10 cellular contexts compared by ENCODE assay signal in the genomic region with DNA sequence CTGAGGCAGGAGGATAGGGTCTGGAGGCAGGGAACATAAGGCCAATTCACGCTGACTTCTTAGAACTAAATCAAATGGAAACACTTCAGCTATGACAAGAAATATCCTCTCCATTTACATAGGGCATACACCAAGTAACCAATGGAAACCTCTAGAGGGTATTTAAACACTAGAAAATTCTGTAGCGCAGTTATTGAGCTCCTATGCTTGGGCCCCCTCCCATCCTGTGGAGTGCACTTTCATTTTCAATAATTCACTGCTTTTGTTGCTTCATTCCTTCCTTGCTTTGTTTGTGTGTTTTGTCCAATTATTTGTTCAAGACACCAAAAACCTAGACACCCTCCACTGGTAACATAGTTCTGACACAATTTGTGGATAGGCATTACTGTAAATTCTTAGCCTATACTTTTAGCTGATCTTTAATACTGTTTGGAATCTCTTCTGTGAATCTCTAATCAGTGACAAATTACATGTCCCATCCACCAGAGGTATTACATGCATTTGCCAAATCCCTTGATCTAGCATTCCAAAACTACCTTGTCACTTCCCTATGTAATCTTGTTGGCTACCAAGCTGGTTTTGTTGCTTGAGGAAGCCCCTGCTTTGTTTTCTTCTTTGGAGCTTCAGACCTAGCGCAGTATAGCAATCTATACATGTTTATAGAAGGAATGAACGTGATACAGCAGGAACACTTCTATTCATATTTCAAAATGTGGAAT.
DNase-seq lines count a peak whose midpoint lies in the region; ATAC-seq and TF ChIP-seq lines count a peak whose summit lies in the region.
"Had no signal": no experiment of that assay in that cellular context is flagged by ENCODE, and none has a peak within 500 bp of the region (broad histone marks: within the 10 kb centered on the region; RNA-seq: fewer than 3 reads in every experiment).

No MANE protein-coding gene starts in this region.

- TF ChIP-seq CTCF in esophagus squamous epithelium (IDR thresholded peaks at IDR 0.05): no peak

- H3K4me3 ChIP-seq in esophagus squamous epithelium: peak overlapping the region in 1 of 4 donors; percentile 29
- H3K4me3 ChIP-seq: body of pancreas, thoracic aorta had no signal

- no peaks in the 10 kb centered on the region for H3K36me3 ChIP-seq in esophagus squamous epithelium
- H3K36me3 ChIP-seq: thoracic aorta had no signal

- no peak for TF ChIP-seq POLR2A in esophagus squamous epithelium (IDR thresholded peaks at IDR 0.05)

- H3K4me1 ChIP-seq in esophagus squamous epithelium: peaks cover 0 to 3% (median 0%) of the 10 kb centered on the region in 3 donors
- H3K4me1 ChIP-seq: body of pancreas had no signal

- no peaks in the 10 kb centered on the region for H3K27me3 ChIP-seq in esophagus squamous epithelium
- H3K27me3 ChIP-seq: body of pancreas had no signal

- H3K36me3 Mint-ChIP-seq in activated T-helper 1 cell treated with anti-CD3 and anti-CD28 coated beads, Interleukin-12 subunit alpha, Interleukin-12 subunit beta, Interleukin-2, Interleukin-4 antibody, amounts not matched to agents 30 ng/mL and 10 ng/mL and 1 ng/mL, durations not matched to agents 14 hours and 24 hours and 36 hours (ENCODE audit: low read depth): peaks cover 34% of the 10 kb centered on the region
- H3K36me3 Mint-ChIP-seq in natural killer cell treated with Interleukin-12 subunit alpha and Interleukin-12 subunit beta and Interleukin-15 and Interleukin-18, amount 100 ng/mL, for 72 hours: peaks cover 32% of the 10 kb centered on the region

- no peak for DNase-seq in activated T-helper 1 cell treated with anti-CD3 and anti-CD28 coated beads, Interleukin-12 subunit alpha, Interleukin-12 subunit beta, Interleukin-2, Interleukin-4 antibody, amounts not matched to agents 30 ng/mL and 10 ng/mL and 1 ng/mL, durations not matched to agents 14 hours and 24 hours and 36 hours (ENCODE audit: low spot score)
- DNase-seq in natural killer cell treated with Interleukin-12 subunit alpha and Interleukin-12 subunit beta and Interleukin-15 and Interleukin-18, amount 100 ng/mL, for 72 hours (ENCODE audit: low spot score): no peak
- DNase-seq in ecto neural progenitor cell (ENCODE audit: low spot score) (no peak), pons (ENCODE audit: low spot score) (no peak), islet precursor cell (no peak), esophagus squamous epithelium (lab: John Stamatoyannopoulos, UW) (no peak)
- DNase-seq: body of pancreas had no signal

- intact Hi-C loops in activated T-helper 1 cell treated with anti-CD3 and anti-CD28 coated beads, Interleukin-12 subunit alpha, Interleukin-12 subunit beta, Interleukin-2, Interleukin-4 antibody, amounts not matched to agents 30 ng/mL and 10 ng/mL and 1 ng/mL, durations not matched to agents 14 hours and 24 hours and 36 hours (cut with micrococcal nuclease): loop anchor here (1.0 kb wide), 2 partner anchors 12 to 20 kb away; no protein-coding TSS in a partner anchor
- intact Hi-C loops in esophagus squamous epithelium (cut with DNase I): no loop called here

- ATAC-seq in GM18870 (IDR thresholded peaks at IDR 0.05; ENCODE audit: unreplicated experiment) (peak; percentile 35), HG02870 (IDR thresholded peaks at IDR 0.05; ENCODE audit: unreplicated experiment) (peak; percentile 33)
- ATAC-seq in natural killer cell treated with Interleukin-12 subunit alpha and Interleukin-12 subunit beta and Interleukin-15 and Interleukin-18, amount 100 ng/mL, for 72 hours: peak; percentile 51
- ATAC-seq: body of pancreas had no signal

- H3K27ac Mint-ChIP-seq in activated T-helper 1 cell treated with anti-CD3 and anti-CD28 coated beads, Interleukin-12 subunit alpha, Interleukin-12 subunit beta, Interleukin-2, Interleukin-4 antibody, amounts not matched to agents 30 ng/mL and 10 ng/mL and 1 ng/mL, durations not matched to agents 14 hours and 24 hours and 36 hours: peak overlapping the region; percentile 95
- peak overlapping the region; percentile 93 to 98 for H3K27ac Mint-ChIP-seq in natural killer cell treated with Interleukin-12 subunit alpha and Interleukin-12 subunit beta and Interleukin-15 and Interleukin-18, amount 100 ng/mL, for 72 hours

- WGBS in esophagus squamous epithelium, 2 donors: 61 to 77% methylated on average over 4 of the region's 4 CpGs

- no peaks in the 10 kb centered on the region for H3K9me3 ChIP-seq in esophagus squamous epithelium
- H3K9me3 ChIP-seq: body of pancreas, thoracic aorta had no signal

- H3K27me3 Mint-ChIP-seq in activated T-helper 1 cell treated with anti-CD3 and anti-CD28 coated beads, Interleukin-12 subunit alpha, Interleukin-12 subunit beta, Interleukin-2, Interleukin-4 antibody, amounts not matched to agents 30 ng/mL and 10 ng/mL and 1 ng/mL, durations not matched to agents 14 hours and 24 hours and 36 hours (ENCODE audit: insufficient read depth): no peaks in the 10 kb centered on the region
- H3K27me3 Mint-ChIP-seq in natural killer cell treated with Interleukin-12 subunit alpha and Interleukin-12 subunit beta and Interleukin-15 and Interleukin-18, amount 100 ng/mL, for 72 hours: no peaks in the 10 kb centered on the region

- H3K4me1 Mint-ChIP-seq in activated T-helper 1 cell treated with anti-CD3 and anti-CD28 coated beads, Interleukin-12 subunit alpha, Interleukin-12 subunit beta, Interleukin-2, Interleukin-4 antibody, amounts not matched to agents 30 ng/mL and 10 ng/mL and 1 ng/mL, durations not matched to agents 14 hours and 24 hours and 36 hours (ENCODE audit: low read depth): peaks cover 73% of the 10 kb centered on the region
- peaks cover 55 to 62% of the 10 kb centered on the region in 2 donors for H3K4me1 Mint-ChIP-seq in natural killer cell treated with Interleukin-12 subunit alpha and Interleukin-12 subunit beta and Interleukin-15 and Interleukin-18, amount 100 ng/mL, for 72 hours (ENCODE audit: low read depth in 2 of 2)

- H3K27ac ChIP-seq in esophagus squamous epithelium: peak overlapping the region in 1 of 4 donors; percentile 57
- H3K27ac ChIP-seq: body of pancreas, thoracic aorta had no signal

- H3K9me3 Mint-ChIP-seq in activated T-helper 1 cell treated with anti-CD3 and anti-CD28 coated beads, Interleukin-12 subunit alpha, Interleukin-12 subunit beta, Interleukin-2, Interleukin-4 antibody, amounts not matched to agents 30 ng/mL and 10 ng/mL and 1 ng/mL, durations not matched to agents 14 hours and 24 hours and 36 hours: peaks cover 3% of the 10 kb centered on the region
- peaks cover 6% of the 10 kb centered on the region for H3K9me3 Mint-ChIP-seq in natural killer cell treated with Interleukin-12 subunit alpha and Interleukin-12 subunit beta and Interleukin-15 and Interleukin-18, amount 100 ng/mL, for 72 hours

- peak overlapping the region; percentile 72 for H3K4me3 Mint-ChIP-seq in activated T-helper 1 cell treated with anti-CD3 and anti-CD28 coated beads, Interleukin-12 subunit alpha, Interleukin-12 subunit beta, Interleukin-2, Interleukin-4 antibody, amounts not matched to agents 30 ng/mL and 10 ng/mL and 1 ng/mL, durations not matched to agents 14 hours and 24 hours and 36 hours
- peak overlapping the region; percentile 82 for H3K4me3 Mint-ChIP-seq in natural killer cell treated with Interleukin-12 subunit alpha and Interleukin-12 subunit beta and Interleukin-15 and Interleukin-18, amount 100 ng/mL, for 72 hours
